ENCODE assay signal across 19 cellular contexts in the genomic region with DNA sequence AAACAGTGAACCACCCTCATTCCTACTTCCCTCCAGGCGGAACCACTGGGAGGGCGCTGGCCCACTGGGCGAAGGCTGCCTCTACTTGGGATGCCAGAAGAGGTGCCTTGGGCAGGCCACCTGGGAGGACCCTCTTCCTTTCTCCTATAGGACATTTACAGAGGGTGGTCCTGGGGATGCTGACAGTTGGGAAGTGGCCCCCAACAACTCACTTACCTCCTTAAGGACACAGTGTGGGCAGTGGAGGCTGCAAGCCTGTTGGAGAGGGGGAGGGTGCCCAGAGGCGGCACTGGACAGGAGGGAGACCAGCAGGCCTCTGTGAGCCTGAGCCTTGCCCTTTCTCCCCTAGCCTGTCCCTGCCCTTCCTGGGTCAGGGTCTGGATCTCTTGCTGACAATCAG.
"Had no signal": no experiment of that assay in that cellular context is flagged by ENCODE, and none has a peak within 500 bp of the region (broad histone marks: within the 10 kb centered on the region; RNA-seq: fewer than 3 reads in every experiment).

No MANE protein-coding gene starts in this region.

- DNase-seq: activated CD4-positive, alpha-beta T cell treated with anti-CD3 and anti-CD28 coated beads for 48 hours; activated CD4-positive, CD25-positive, alpha-beta regulatory T cell; activated CD8-positive, alpha-beta T cell treated with anti-CD3 and anti-CD28 coated beads, Interleukin-2, amount 10 ng/mL, durations not matched to agents 7 days and 5 days; amniotic stem cell; cerebellar nuclear complex; heart left ventricle; nucleus accumbens; right lobe of liver; stimulated activated CD4-positive, alpha-beta T cell treated with anti-CD3 and anti-CD28 coated beads, Interleukin-15, amount 100 ng/mL, for 24 hours; stimulated activated naive B cell treated with anti-CD40 and anti-IgM and Interleukin-4, amounts not matched to agents 10 μg/mL and 1 μg/mL and 100 μg/mL, for 72 hours; SW 1271; T-helper 17 cell; transverse colon; uterus had no signal

- H3K27ac Mint-ChIP-seq: activated CD8-positive, alpha-beta T cell treated with anti-CD3 and anti-CD28 coated beads, Interleukin-2, amount 10 ng/mL, durations not matched to agents 7 days and 5 days; activated naive CD8-positive, alpha-beta T cell; natural killer cell treated with Interleukin-12 subunit alpha and Interleukin-12 subunit beta and Interleukin-15 and Interleukin-18, amount 100 ng/mL, for 72 hours; stimulated activated naive B cell treated with anti-CD40 and anti-IgM and Interleukin-4, amounts not matched to agents 10 μg/mL and 1 μg/mL and 100 μg/mL, for 72 hours; T-helper 17 cell had no signal

- H3K9me3 Mint-ChIP-seq: natural killer cell treated with Interleukin-12 subunit alpha and Interleukin-12 subunit beta and Interleukin-15 and Interleukin-18, amount 100 ng/mL, for 72 hours; stimulated activated naive B cell treated with anti-CD40 and anti-IgM and Interleukin-4, amounts not matched to agents 10 μg/mL and 1 μg/mL and 100 μg/mL, for 72 hours had no signal

- H3K27me3 ChIP-seq: right lobe of liver, transverse colon, uterus had no signal

- ATAC-seq: activated CD8-positive, alpha-beta T cell treated with anti-CD3 and anti-CD28 coated beads, Interleukin-2, amount 10 ng/mL, durations not matched to agents 7 days and 5 days; gastroesophageal sphincter; heart left ventricle; right lobe of liver; stimulated activated naive B cell treated with anti-CD40 and anti-IgM and Interleukin-4, amounts not matched to agents 10 μg/mL and 1 μg/mL and 100 μg/mL, for 72 hours; T-helper 17 cell had no signal

- H3K36me3 ChIP-seq: gastroesophageal sphincter, heart left ventricle, right lobe of liver, transverse colon, uterus had no signal

- H3K27ac ChIP-seq: coronary artery, gastroesophageal sphincter, heart left ventricle, right lobe of liver, skin epidermis, transverse colon, uterus had no signal

- H3K36me3 Mint-ChIP-seq: activated naive CD8-positive, alpha-beta T cell; natural killer cell treated with Interleukin-12 subunit alpha and Interleukin-12 subunit beta and Interleukin-15 and Interleukin-18, amount 100 ng/mL, for 72 hours had no signal

- H3K4me3 Mint-ChIP-seq: activated CD8-positive, alpha-beta T cell treated with anti-CD3 and anti-CD28 coated beads, Interleukin-2, amount 10 ng/mL, durations not matched to agents 7 days and 5 days; activated naive CD8-positive, alpha-beta T cell; natural killer cell treated with Interleukin-12 subunit alpha and Interleukin-12 subunit beta and Interleukin-15 and Interleukin-18, amount 100 ng/mL, for 72 hours; stimulated activated naive B cell treated with anti-CD40 and anti-IgM and Interleukin-4, amounts not matched to agents 10 μg/mL and 1 μg/mL and 100 μg/mL, for 72 hours; T-helper 17 cell had no signal

- H3K4me1 ChIP-seq: gastroesophageal sphincter, heart left ventricle, right lobe of liver, transverse colon, uterus had no signal

- H3K9me3 ChIP-seq: gastroesophageal sphincter, heart left ventricle, right lobe of liver, transverse colon, uterus had no signal

- H3K4me3 ChIP-seq: coronary artery, gastroesophageal sphincter, heart left ventricle, right lobe of liver, skin epidermis, transverse colon, uterus had no signal

- H3K4me1 Mint-ChIP-seq: stimulated activated naive B cell treated with anti-CD40 and anti-IgM and Interleukin-4, amounts not matched to agents 10 μg/mL and 1 μg/mL and 100 μg/mL, for 72 hours had no signal
